In genomic region chr6:56528412-56528841, GRCh38 we compare ENCODE assay signal across 14 cellular contexts.
DNase-seq lines count a peak whose midpoint lies in the region; ATAC-seq, FAIRE-seq and TF ChIP-seq lines count a peak whose summit lies in the region.
"Had no signal": no experiment of that assay in that cellular context is flagged by ENCODE, and none has a peak within 500 bp of the region (broad histone marks: within the 10 kb centered on the region; RNA-seq: fewer than 3 reads in every experiment).

No MANE protein-coding gene starts in this region.

- no peaks in the 10 kb centered on the region for H3K36me3 Mint-ChIP-seq in activated T-cell treated with anti-CD3 and anti-CD28 coated beads, Interleukin-2, amount 50 U/mL, for 4 hours (ENCODE audit: insufficient read depth)

- peak; percentile 62 for DNase-seq in HS-27A (ENCODE audit: low read depth)
- peak; percentile 80 for DNase-seq in astrocyte of the hippocampus (ENCODE audit: low read depth, low spot score)
- DNase-seq in kidney glomerular epithelial cell (lab: John Stamatoyannopoulos, UW): peak; percentile 74
- DNase-seq in uterus: no peak
- no peak for DNase-seq in kidney
- DNase-seq in activated T-cell treated with anti-CD3 and anti-CD28 coated beads, Interleukin-2, amount 50 U/mL, for 4 hours: no peak
- DNase-seq in putamen (ENCODE audit: low spot score): no peak
- DNase-seq: activated CD4-positive, alpha-beta T cell treated with anti-CD3 and anti-CD28 coated beads, Interleukin-2, amount 50 U/mL, for 4 hours; activated naive CD4-positive, alpha-beta T cell treated with Interleukin-2 at 50 U/mL for 16 hours; effector CD8-positive, alpha-beta T cell; NCI-H510A treated with DMSO at 0.1 percent for 48 hours; stimulated activated CD4-positive, alpha-beta T cell treated with anti-CD3 and anti-CD28 coated beads, Interleukin-4, amount 100 ng/mL, for 24 hours had no signal

- H3K9ac ChIP-seq in kidney (ENCODE audit: low read length in 2 of 2): no peak overlapping the region

- no peak for FAIRE-seq in kidney (lab: Jason Lieb, UNC)

- no peak overlapping the region for H3K4me3 ChIP-seq in uterus
- H3K4me3 ChIP-seq in kidney (ENCODE audit: low read length in 2 of 2): no peak overlapping the region
- H3K4me3 ChIP-seq: suprapubic skin had no signal

- no peak for TF ChIP-seq POLR2A in uterus (IDR thresholded peaks at IDR 0.05)

- H3K36me3 ChIP-seq in uterus: no peaks in the 10 kb centered on the region
- peaks cover 26 to 27% of the 10 kb centered on the region in 2 donors for H3K36me3 ChIP-seq in kidney (ENCODE audit: control insufficient read depth in 1 of 2, insufficient read depth in 2 of 2, low read length in 2 of 2)

- ATAC-seq in activated T-cell treated with anti-CD3 and anti-CD28 coated beads, Interleukin-2, amount 50 U/mL, for 4 hours: no peak

- no peaks in the 10 kb centered on the region for H3K9me3 Mint-ChIP-seq in activated T-cell treated with anti-CD3 and anti-CD28 coated beads, Interleukin-2, amount 50 U/mL, for 4 hours
- H3K9me3 Mint-ChIP-seq: neural crest cell had no signal

- peaks cover 0 to 19% of the 10 kb centered on the region in 2 donors for H3K4me1 ChIP-seq in uterus
- H3K4me1 ChIP-seq in kidney (ENCODE audit: control insufficient read depth in 1 of 2, insufficient read depth in 1 of 2, low read depth in 1 of 2, low read length in 2 of 2): peaks cover 2 to 4% of the 10 kb centered on the region in 2 donors

- H3K27me3 ChIP-seq in uterus: no peaks in the 10 kb centered on the region
- H3K27me3 ChIP-seq: suprapubic skin had no signal

- H3K27ac ChIP-seq in uterus: peak overlapping the region; percentile 83 to 100
- H3K27ac ChIP-seq in kidney (ENCODE audit: low read depth in 2 of 2, low read length in 2 of 2): no peak overlapping the region
- H3K27ac ChIP-seq: suprapubic skin had no signal

- H3K9me3 ChIP-seq in uterus (no peaks in the 10 kb centered on the region), kidney (ENCODE audit: control insufficient read depth in 1 of 2, low read length in 2 of 2) (no peaks in the 10 kb centered on the region)
- H3K9me3 ChIP-seq: suprapubic skin had no signal

- no peak for TF ChIP-seq CTCF in uterus (IDR thresholded peaks at IDR 0.05)
- TF ChIP-seq CTCF in kidney (IDR thresholded peaks at IDR 0.05; ENCODE audit: borderline replicate concordance, extremely low read depth, insufficient read depth): no peak

- no peaks in the 10 kb centered on the region for H3K4me1 Mint-ChIP-seq in activated T-cell treated with anti-CD3 and anti-CD28 coated beads, Interleukin-2, amount 50 U/mL, for 4 hours (ENCODE audit: low read depth)

- intact Hi-C loops in uterus (cut with DNase I; ENCODE audit: low total_unique reads) (no loop called here), kidney (cut with DNase I) (no loop called here)

- H3K27me3 Mint-ChIP-seq in activated T-cell treated with anti-CD3 and anti-CD28 coated beads, Interleukin-2, amount 50 U/mL, for 4 hours (ENCODE audit: low read depth): no peaks in the 10 kb centered on the region

- H3K4me3 Mint-ChIP-seq in activated T-cell treated with anti-CD3 and anti-CD28 coated beads, Interleukin-2, amount 50 U/mL, for 4 hours: no peak overlapping the region
- H3K4me3 Mint-ChIP-seq: neural crest cell had no signal

Comparison
In these comparisons a context has a peak if more than half of its experiments do, and no peak if none do; other contexts are left out.
1. DNase-seq: peak in HS-27A (single experiment), astrocyte of the hippocampus (single experiment) and kidney glomerular epithelial cell (single experiment); none in uterus (0 of 2), kidney (single experiment), activated T-cell treated with anti-CD3 and anti-CD28 coated beads, Interleukin-2, amount 50 U/mL, for 4 hours (single experiment) and putamen (single experiment).
2. H3K27ac ChIP-seq: peak in uterus (2 of 2); none in kidney (0 of 2).